Comparison of ENCODE assay signal across 10 cellular contexts in genomic region chr2:217622205-217622621, GRCh38.
DNase-seq lines count a peak whose midpoint lies in the region; ATAC-seq and TF ChIP-seq lines count a peak whose summit lies in the region.
"Had no signal": no experiment of that assay in that cellular context is flagged by ENCODE, and none has a peak within 500 bp of the region (broad histone marks: within the 10 kb centered on the region; RNA-seq: fewer than 3 reads in every experiment).

No MANE protein-coding gene starts in this region.

- DNase-seq in AG09319 (ENCODE audit: extremely low read depth, low read depth) (peak; percentile 42), NCI-H2029 treated with DMSO at 0.1 percent for 48 hours (lab: John Stamatoyannopoulos, UW) (peak; percentile 57), endothelial cell (ENCODE audit: low spot score) (no peak), mucosa of gallbladder (ENCODE audit: low spot score) (peak; percentile 57), lower leg skin (ENCODE audit: low spot score in 2 of 2) (no peak)
- DNase-seq in stimulated activated effector memory CD8-positive, alpha-beta T cell treated with anti-CD3 and anti-CD28 coated beads, Interleukin-12 subunit alpha, Interleukin-12 subunit beta, amount 100 ng/mL, for 72 hours (ENCODE audit: low spot score in 2 of 2) = no peak
- no peak for DNase-seq in activated CD4-positive, alpha-beta T cell treated with anti-CD3 and anti-CD28 coated beads, Interleukin-2, amount 10 ng/mL, durations not matched to agents 24 days and 14 days
- DNase-seq in activated CD8-positive, alpha-beta T cell treated with anti-CD3 and anti-CD28 coated beads, Interleukin-2, amount 10 ng/mL, durations not matched to agents 7 days and 5 days = no peak
- DNase-seq: activated naive CD8-positive, alpha-beta T cell treated with anti-CD3 and anti-CD28 coated beads, Interleukin-2, amount 10 ng/mL, durations not matched to agents 7 days and 5 days; CD4-positive, CD25-positive, alpha-beta regulatory T cell had no signal

- H3K27ac Mint-ChIP-seq in endothelial cell (ENCODE audit: unreplicated experiment) = peak overlapping the region; percentile 76
- no peak overlapping the region for H3K27ac Mint-ChIP-seq in stimulated activated effector memory CD8-positive, alpha-beta T cell treated with anti-CD3 and anti-CD28 coated beads, Interleukin-12 subunit alpha, Interleukin-12 subunit beta, amount 100 ng/mL, for 72 hours
- no peak overlapping the region for H3K27ac Mint-ChIP-seq in activated CD4-positive, alpha-beta T cell treated with anti-CD3 and anti-CD28 coated beads, Interleukin-2, amount 10 ng/mL, durations not matched to agents 24 days and 14 days
- H3K27ac Mint-ChIP-seq in activated CD8-positive, alpha-beta T cell treated with anti-CD3 and anti-CD28 coated beads, Interleukin-2, amount 10 ng/mL, durations not matched to agents 7 days and 5 days = no peak overlapping the region
- H3K27ac Mint-ChIP-seq: activated naive CD8-positive, alpha-beta T cell treated with anti-CD3 and anti-CD28 coated beads, Interleukin-2, amount 10 ng/mL, durations not matched to agents 7 days and 5 days had no signal

- no peaks in the 10 kb centered on the region for H3K36me3 Mint-ChIP-seq in endothelial cell (ENCODE audit: low read depth, unreplicated experiment)
- H3K36me3 Mint-ChIP-seq in stimulated activated effector memory CD8-positive, alpha-beta T cell treated with anti-CD3 and anti-CD28 coated beads, Interleukin-12 subunit alpha, Interleukin-12 subunit beta, amount 100 ng/mL, for 72 hours = no peaks in the 10 kb centered on the region
- no peaks in the 10 kb centered on the region for H3K36me3 Mint-ChIP-seq in activated CD4-positive, alpha-beta T cell treated with anti-CD3 and anti-CD28 coated beads, Interleukin-2, amount 10 ng/mL, durations not matched to agents 24 days and 14 days (ENCODE audit: low read depth)
- H3K36me3 Mint-ChIP-seq in activated CD8-positive, alpha-beta T cell treated with anti-CD3 and anti-CD28 coated beads, Interleukin-2, amount 10 ng/mL, durations not matched to agents 7 days and 5 days (ENCODE audit: low read depth) = no peaks in the 10 kb centered on the region
- H3K36me3 Mint-ChIP-seq: CD4-positive, CD25-positive, alpha-beta regulatory T cell had no signal

- ATAC-seq in stimulated activated effector memory CD8-positive, alpha-beta T cell treated with anti-CD3 and anti-CD28 coated beads, Interleukin-12 subunit alpha, Interleukin-12 subunit beta, amount 100 ng/mL, for 72 hours = no peak
- ATAC-seq in activated CD8-positive, alpha-beta T cell treated with anti-CD3 and anti-CD28 coated beads, Interleukin-2, amount 10 ng/mL, durations not matched to agents 7 days and 5 days = no peak

- CTCF ChIA-PET in activated CD8-positive, alpha-beta T cell treated with anti-CD3 and anti-CD28 coated beads, Interleukin-2, amount 10 ng/mL, durations not matched to agents 7 days and 5 days (lab: Charles Lee) = no interaction called here

- no peaks in the 10 kb centered on the region for H3K27me3 Mint-ChIP-seq in endothelial cell (ENCODE audit: unreplicated experiment)
- H3K27me3 Mint-ChIP-seq in activated CD4-positive, alpha-beta T cell treated with anti-CD3 and anti-CD28 coated beads, Interleukin-2, amount 10 ng/mL, durations not matched to agents 24 days and 14 days = no peaks in the 10 kb centered on the region
- no peaks in the 10 kb centered on the region for H3K27me3 Mint-ChIP-seq in activated CD8-positive, alpha-beta T cell treated with anti-CD3 and anti-CD28 coated beads, Interleukin-2, amount 10 ng/mL, durations not matched to agents 7 days and 5 days (ENCODE audit: low read depth)
- H3K27me3 Mint-ChIP-seq: CD4-positive, CD25-positive, alpha-beta regulatory T cell had no signal

- H3K9me3 Mint-ChIP-seq in endothelial cell (ENCODE audit: unreplicated experiment) = no peaks in the 10 kb centered on the region
- H3K9me3 Mint-ChIP-seq in stimulated activated effector memory CD8-positive, alpha-beta T cell treated with anti-CD3 and anti-CD28 coated beads, Interleukin-12 subunit alpha, Interleukin-12 subunit beta, amount 100 ng/mL, for 72 hours = no peaks in the 10 kb centered on the region
- no peaks in the 10 kb centered on the region for H3K9me3 Mint-ChIP-seq in activated CD4-positive, alpha-beta T cell treated with anti-CD3 and anti-CD28 coated beads, Interleukin-2, amount 10 ng/mL, durations not matched to agents 24 days and 14 days
- H3K9me3 Mint-ChIP-seq in activated CD8-positive, alpha-beta T cell treated with anti-CD3 and anti-CD28 coated beads, Interleukin-2, amount 10 ng/mL, durations not matched to agents 7 days and 5 days (ENCODE audit: insufficient read depth) = no peaks in the 10 kb centered on the region

- no peak for TF ChIP-seq CTCF in AG09319 (IDR thresholded peaks at IDR 0.05; ENCODE audit: low read depth, low read length)
- TF ChIP-seq CTCF in endothelial cell (IDR thresholded peaks at IDR 0.05; ENCODE audit: unreplicated experiment) = no peak
- TF ChIP-seq CTCF in lower leg skin (IDR thresholded peaks at IDR 0.05) = peak in 1 of 3 donors; percentile 52

- H3K4me3 ChIP-seq in lower leg skin (ENCODE audit: low read depth, poor library complexity, severe bottlenecking) = no peak overlapping the region

- H3K4me3 Mint-ChIP-seq in endothelial cell (ENCODE audit: unreplicated experiment) = no peak overlapping the region
- H3K4me3 Mint-ChIP-seq in stimulated activated effector memory CD8-positive, alpha-beta T cell treated with anti-CD3 and anti-CD28 coated beads, Interleukin-12 subunit alpha, Interleukin-12 subunit beta, amount 100 ng/mL, for 72 hours = no peak overlapping the region
- H3K4me3 Mint-ChIP-seq in activated CD4-positive, alpha-beta T cell treated with anti-CD3 and anti-CD28 coated beads, Interleukin-2, amount 10 ng/mL, durations not matched to agents 24 days and 14 days = no peak overlapping the region
- no peak overlapping the region for H3K4me3 Mint-ChIP-seq in activated CD8-positive, alpha-beta T cell treated with anti-CD3 and anti-CD28 coated beads, Interleukin-2, amount 10 ng/mL, durations not matched to agents 7 days and 5 days
- H3K4me3 Mint-ChIP-seq: activated naive CD8-positive, alpha-beta T cell treated with anti-CD3 and anti-CD28 coated beads, Interleukin-2, amount 10 ng/mL, durations not matched to agents 7 days and 5 days; CD4-positive, CD25-positive, alpha-beta regulatory T cell had no signal

- TF ChIP-seq POLR2A in lower leg skin (IDR thresholded peaks at IDR 0.05) = no peak

- POLR2A ChIA-PET in activated CD8-positive, alpha-beta T cell treated with anti-CD3 and anti-CD28 coated beads, Interleukin-2, amount 10 ng/mL, durations not matched to agents 7 days and 5 days (lab: Charles Lee) = no interaction called here

- H3K4me1 Mint-ChIP-seq in endothelial cell (ENCODE audit: unreplicated experiment) = peaks cover 13% of the 10 kb centered on the region
- no peaks in the 10 kb centered on the region for H3K4me1 Mint-ChIP-seq in stimulated activated effector memory CD8-positive, alpha-beta T cell treated with anti-CD3 and anti-CD28 coated beads, Interleukin-12 subunit alpha, Interleukin-12 subunit beta, amount 100 ng/mL, for 72 hours
- no peaks in the 10 kb centered on the region for H3K4me1 Mint-ChIP-seq in activated CD4-positive, alpha-beta T cell treated with anti-CD3 and anti-CD28 coated beads, Interleukin-2, amount 10 ng/mL, durations not matched to agents 24 days and 14 days
- H3K4me1 Mint-ChIP-seq in activated CD8-positive, alpha-beta T cell treated with anti-CD3 and anti-CD28 coated beads, Interleukin-2, amount 10 ng/mL, durations not matched to agents 7 days and 5 days (ENCODE audit: low read depth) = no peaks in the 10 kb centered on the region
- H3K4me1 Mint-ChIP-seq: activated naive CD8-positive, alpha-beta T cell treated with anti-CD3 and anti-CD28 coated beads, Interleukin-2, amount 10 ng/mL, durations not matched to agents 7 days and 5 days had no signal

- WGBS in lower leg skin, 2 donors = 49% methylated on average over 5 of the region's 5 CpGs

- intact Hi-C loops in lower leg skin (cut with DNase I; ENCODE audit: low total_unique reads) = no loop called here
- intact Hi-C loops in activated CD4-positive, alpha-beta T cell treated with anti-CD3 and anti-CD28 coated beads, Interleukin-2, amount 10 ng/mL, durations not matched to agents 24 days and 14 days (cut with micrococcal nuclease) = no loop called here

Comparison
In these comparisons a context has a peak if more than half of its experiments do, and no peak if none do; other contexts are left out.
1. DNase-seq: peak in AG09319 (single experiment), NCI-H2029 treated with DMSO at 0.1 percent for 48 hours (single experiment) and mucosa of gallbladder (single experiment); none in endothelial cell (single experiment), stimulated activated effector memory CD8-positive, alpha-beta T cell treated with anti-CD3 and anti-CD28 coated beads, Interleukin-12 subunit alpha, Interleukin-12 subunit beta, amount 100 ng/mL, for 72 hours (0 of 2), lower leg skin (0 of 2), activated CD4-positive, alpha-beta T cell treated with anti-CD3 and anti-CD28 coated beads, Interleukin-2, amount 10 ng/mL, durations not matched to agents 24 days and 14 days (single experiment) and activated CD8-positive, alpha-beta T cell treated with anti-CD3 and anti-CD28 coated beads, Interleukin-2, amount 10 ng/mL, durations not matched to agents 7 days and 5 days (single experiment).